Comparison of ENCODE assay signal across 10 cellular contexts in the genomic region with DNA sequence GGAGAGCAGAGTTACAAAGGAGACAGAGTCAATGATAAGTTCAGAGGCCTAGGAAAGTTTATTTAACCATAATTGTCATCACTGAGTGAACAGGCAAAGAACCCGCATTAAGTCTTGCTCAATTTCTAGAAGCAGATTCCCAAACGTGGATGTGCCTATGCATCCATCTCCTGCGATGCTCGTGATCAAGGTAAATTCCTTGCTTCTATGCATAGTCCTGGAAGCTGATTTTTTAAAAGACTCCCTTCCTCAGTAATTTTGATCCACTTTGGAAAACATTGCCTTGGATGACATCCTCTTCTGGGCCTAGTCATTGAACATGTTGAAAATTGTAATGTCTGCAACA.
A peak's percentile ranks its signal among the peaks of the same experiment; 100 is the strongest.
DNase-seq lines count a peak whose midpoint lies in the region; ATAC-seq, FAIRE-seq and TF ChIP-seq lines count a peak whose summit lies in the region.
"Had no signal": no experiment of that assay in that cellular context is flagged by ENCODE, and none has a peak within 500 bp of the region (broad histone marks: within the 10 kb centered on the region; RNA-seq: fewer than 3 reads in every experiment).

No MANE protein-coding gene starts in this region.

- no peak for ATAC-seq in HepG2
- no peak for ATAC-seq in right lobe of liver
- no peak for ATAC-seq in left colon

- H3K4me1 ChIP-seq in HepG2 (ENCODE audit: insufficient read depth, low read length), result peaks cover 26% of the 10 kb centered on the region
- H3K4me1 ChIP-seq in right lobe of liver, result no peaks in the 10 kb centered on the region
- peaks cover 25% of the 10 kb centered on the region for H3K4me1 ChIP-seq in vagina

- no peaks in the 10 kb centered on the region for H3K9me3 ChIP-seq in HepG2 (ENCODE audit: low read length)
- no peaks in the 10 kb centered on the region for H3K9me3 ChIP-seq in right lobe of liver
- no peaks in the 10 kb centered on the region for H3K9me3 ChIP-seq in vagina

- TF ChIP-seq CTCF in HepG2 (CRISPR knock-in tag; IDR thresholded peaks at IDR 0.05) (no peak), right lobe of liver (IDR thresholded peaks at IDR 0.05) (no peak), chondrocyte (IDR thresholded peaks at IDR 0.05) (no peak), neural crest cell (conservative IDR thresholded peaks at IDR 0.05) (no peak), vagina (IDR thresholded peaks at IDR 0.05) (no peak)

- no peak overlapping the region for H3K4me3 Mint-ChIP-seq in chondrocyte (ENCODE audit: unreplicated experiment)
- H3K4me3 Mint-ChIP-seq in neural crest cell, result no peak overlapping the region

- BruUV-seq in HepG2 (replicated peaks; lab: Mats Ljungman, UMichigan), result no TSS peak

- no peak overlapping the region for H3K9ac ChIP-seq in HepG2 (ENCODE audit: insufficient read depth, low read depth, low read length)
- H3K9ac ChIP-seq: BLaER1 had no signal

- H3K4me1 Mint-ChIP-seq in chondrocyte (ENCODE audit: low read depth), result peaks cover 46% of the 10 kb centered on the region
- peaks cover 7% of the 10 kb centered on the region for H3K4me1 Mint-ChIP-seq in neural crest cell

- H3K27ac Mint-ChIP-seq in chondrocyte (ENCODE audit: unreplicated experiment) (peak overlapping the region; percentile 93), neural crest cell (ENCODE audit: unreplicated experiment) (peak overlapping the region; percentile 93)

- TF ChIP-seq POLR2A in HepG2 (IDR thresholded peaks at IDR 0.05; ENCODE audit: insufficient read depth in 1 of 2, low read depth in 2 of 2, low read length in 2 of 2), result no peak
- TF ChIP-seq POLR2A in right lobe of liver (IDR thresholded peaks at IDR 0.05), result no peak
- no peak for TF ChIP-seq POLR2A in vagina (IDR thresholded peaks at IDR 0.05)

- intact Hi-C loops in HepG2 (cut with micrococcal nuclease; ENCODE audit: unreplicated experiment) (no loop called here), right lobe of liver (cut with DNase I) (no loop called here), vagina (cut with DNase I) (no loop called here), left colon (cut with DNase I, micrococcal nuclease) (no loop called here)

- 31% methylated on average over 4 of the region's 4 CpGs for WGBS in HepG2 (ENCODE audit: low lambda C conversion rate)
- WGBS in right lobe of liver (ENCODE audit: insufficient coverage, low coverage, low lambda C conversion rate, missing lambda C conversion rate), result 94% methylated on average over 4 of the region's 4 CpGs

- in situ Hi-C loops in HepG2 (cut with HindIII; ENCODE audit: extremely low pct_ligation_motif_present, low pct_unique_long_range_greater_than_20kb), result no loop called here

- CTCF ChIA-PET in HepG2 (lab: Yijun Ruan, JAX; ENCODE audit: low intra/inter-chr PET ratio, low total read pairs), result no interaction called here

- FAIRE-seq in HepG2 (lab: Jason Lieb, UNC), result no peak

- H2AFZ ChIP-seq in HepG2 (ENCODE audit: low read length), result no peak overlapping the region

- no peak overlapping the region for H3K4me3 ChIP-seq in HepG2 (replicated peaks in 1 of 3; ENCODE audit: insufficient read depth in 1 of 3, low read depth in 2 of 3, low read length in 3 of 3)
- no peak overlapping the region for H3K4me3 ChIP-seq in right lobe of liver
- no peak overlapping the region for H3K4me3 ChIP-seq in vagina
- H3K4me3 ChIP-seq: BLaER1 had no signal

- no peaks in the 10 kb centered on the region for H3K79me2 ChIP-seq in HepG2 (ENCODE audit: insufficient read depth, low read length)

- TF ChIP-seq EP300 in HepG2 (IDR thresholded peaks at IDR 0.05; ENCODE audit: low read depth in 2 of 2, low read length in 2 of 2) (no peak), HepG2 (CRISPR knock-in tag; IDR thresholded peaks at IDR 0.05; ENCODE audit: borderline replicate concordance) (no peak)

- 0 out of 2 replicates have a peak overlapping the region, but pooled peaks have one; percentile 18 for H3K4me2 ChIP-seq in HepG2 (ENCODE audit: low read depth, low read length)
- H3K4me2 ChIP-seq: BLaER1 had no signal

- H3K36me3 Mint-ChIP-seq in chondrocyte (ENCODE audit: low read depth), result no peaks in the 10 kb centered on the region
- H3K36me3 Mint-ChIP-seq in neural crest cell (ENCODE audit: low read depth), result no peaks in the 10 kb centered on the region

- DNase-seq in HepG2 (ENCODE audit: low spot score) (no peak), right lobe of liver (no peak), chondrocyte (ENCODE audit: low spot score) (no peak), neural crest cell (ENCODE audit: low read depth, low spot score) (no peak), vagina (ENCODE audit: extremely low spot score in 2 of 2) (no peak), T-helper 9 cell (no peak), left colon (no peak)
- no peak for DNase-seq in stimulated activated naive CD4-positive, alpha-beta T cell (lab: John Stamatoyannopoulos, UW)
- DNase-seq: NCI-H524 treated with DMSO at 0.1 percent for 48 hours had no signal

- H3K27me3 ChIP-seq in HepG2 (ENCODE audit: control insufficient read depth in 1 of 2, insufficient read depth in 2 of 2, low read length in 2 of 2), result no peaks in the 10 kb centered on the region
- no peaks in the 10 kb centered on the region for H3K27me3 ChIP-seq in right lobe of liver
- no peaks in the 10 kb centered on the region for H3K27me3 ChIP-seq in vagina
- H3K27me3 ChIP-seq: BLaER1 had no signal

- H3K9me3 Mint-ChIP-seq in chondrocyte (ENCODE audit: low read depth), result peaks cover 4% of the 10 kb centered on the region
- H3K9me3 Mint-ChIP-seq in neural crest cell, result peaks cover 5% of the 10 kb centered on the region

- no peaks in the 10 kb centered on the region for H4K20me1 ChIP-seq in HepG2 (ENCODE audit: insufficient read depth, low read length)
- H4K20me1 ChIP-seq: BLaER1 had no signal

- POLR2A ChIA-PET in HepG2 (lab: Yijun Ruan, JAX), result no interaction called here

- TF ChIP-seq RAD21 in HepG2 (CRISPR knock-in tag; IDR thresholded peaks at IDR 0.05), result no peak

- H3K27ac ChIP-seq in HepG2 (ENCODE audit: extremely low read length, insufficient read depth, low read length) (no peak overlapping the region), right lobe of liver (peak overlapping the region in 1 of 3 donors; percentile 17), vagina (peak overlapping the region; percentile 35)
- H3K27ac ChIP-seq: BLaER1 had no signal

- H3K36me3 ChIP-seq in HepG2 (replicated peaks in 1 of 2; ENCODE audit: control insufficient read depth in 1 of 2, insufficient read depth in 2 of 2, low read length in 2 of 2) (no peaks in the 10 kb centered on the region), right lobe of liver (no peaks in the 10 kb centered on the region), vagina (no peaks in the 10 kb centered on the region)
- H3K36me3 ChIP-seq: BLaER1 had no signal

- no peaks in the 10 kb centered on the region for H3K27me3 Mint-ChIP-seq in chondrocyte (ENCODE audit: low read depth)
- H3K27me3 Mint-ChIP-seq in neural crest cell (ENCODE audit: low read depth), result no peaks in the 10 kb centered on the region

TF ChIP-seq in HepG2, 621 proteins besides CTCF, POLR2A, EP300 and RAD21:
- TF ChIP-seq GLI4 (CRISPR knock-in tag; IDR thresholded peaks at IDR 0.05; ENCODE audit: borderline replicate concordance) (peak; percentile 33; the same call in 1 of the 2 replicates), ZFP36L1 (CRISPR knock-in tag; IDR thresholded peaks at IDR 0.05) (no peak), KAT7 (CRISPR knock-in tag; IDR thresholded peaks at IDR 0.05; ENCODE audit: borderline replicate concordance) (no peak), FOXJ3 (CRISPR knock-in tag; IDR thresholded peaks at IDR 0.05; ENCODE audit: borderline replicate concordance) (no peak)
- TF ChIP-seq, protein P1, sequence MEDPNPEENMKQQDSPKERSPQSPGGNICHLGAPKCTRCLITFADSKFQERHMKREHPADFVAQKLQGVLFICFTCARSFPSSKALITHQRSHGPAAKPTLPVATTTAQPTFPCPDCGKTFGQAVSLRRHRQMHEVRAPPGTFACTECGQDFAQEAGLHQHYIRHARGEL (CRISPR knock-in tag; IDR thresholded peaks at IDR 0.05), result no peak
- TF ChIP-seq, protein P2, sequence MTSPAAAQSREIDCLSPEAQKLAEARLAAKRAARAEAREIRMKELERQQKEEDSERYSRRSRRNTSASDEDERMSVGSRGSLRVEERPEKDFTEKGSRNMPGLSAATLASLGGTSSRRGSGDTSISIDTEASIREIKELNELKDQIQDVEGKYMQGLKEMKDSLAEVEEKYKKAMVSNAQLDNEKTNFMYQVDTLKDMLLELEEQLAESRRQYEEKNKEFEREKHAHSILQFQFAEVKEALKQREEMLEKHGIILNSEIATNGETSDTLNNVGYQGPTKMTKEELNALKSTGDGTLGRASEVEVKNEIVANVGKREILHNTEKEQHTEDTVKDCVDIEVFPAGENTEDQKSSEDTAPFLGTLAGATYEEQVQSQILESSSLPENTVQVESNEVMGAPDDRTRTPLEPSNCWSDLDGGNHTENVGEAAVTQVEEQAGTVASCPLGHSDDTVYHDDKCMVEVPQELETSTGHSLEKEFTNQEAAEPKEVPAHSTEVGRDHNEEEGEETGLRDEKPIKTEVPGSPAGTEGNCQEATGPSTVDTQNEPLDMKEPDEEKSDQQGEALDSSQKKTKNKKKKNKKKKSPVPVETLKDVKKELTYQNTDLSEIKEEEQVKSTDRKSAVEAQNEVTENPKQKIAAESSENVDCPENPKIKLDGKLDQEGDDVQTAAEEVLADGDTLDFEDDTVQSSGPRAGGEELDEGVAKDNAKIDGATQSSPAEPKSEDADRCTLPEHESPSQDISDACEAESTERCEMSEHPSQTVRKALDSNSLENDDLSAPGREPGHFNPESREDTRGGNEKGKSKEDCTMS (CRISPR knock-in tag; conservative IDR thresholded peaks at IDR 0.05), result no peak
- TF ChIP-seq, protein P3, sequence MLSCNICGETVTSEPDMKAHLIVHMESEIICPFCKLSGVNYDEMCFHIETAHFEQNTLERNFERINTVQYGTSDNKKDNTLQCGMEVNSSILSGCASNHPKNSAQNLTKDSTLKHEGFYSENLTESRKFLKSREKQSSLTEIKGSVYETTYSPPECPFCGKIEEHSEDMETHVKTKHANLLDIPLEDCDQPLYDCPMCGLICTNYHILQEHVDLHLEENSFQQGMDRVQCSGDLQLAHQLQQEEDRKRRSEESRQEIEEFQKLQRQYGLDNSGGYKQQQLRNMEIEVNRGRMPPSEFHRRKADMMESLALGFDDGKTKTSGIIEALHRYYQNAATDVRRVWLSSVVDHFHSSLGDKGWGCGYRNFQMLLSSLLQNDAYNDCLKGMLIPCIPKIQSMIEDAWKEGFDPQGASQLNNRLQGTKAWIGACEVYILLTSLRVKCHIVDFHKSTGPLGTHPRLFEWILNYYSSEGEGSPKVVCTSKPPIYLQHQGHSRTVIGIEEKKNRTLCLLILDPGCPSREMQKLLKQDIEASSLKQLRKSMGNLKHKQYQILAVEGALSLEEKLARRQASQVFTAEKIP (CRISPR knock-in tag; IDR thresholded peaks at IDR 0.05; ENCODE audit: borderline replicate concordance), result no peak
